Comparison of ENCODE assay signal across 14 cellular contexts in genomic region chr2:101406867-101407266, GRCh38. TPM values are rescaled to one million over a fixed set of nuclear protein-coding genes. Genes with fewer than 3 reads are reported as not detected.
DNase-seq lines count a peak whose midpoint lies in the region; TF ChIP-seq lines count a peak whose summit lies in the region.
"Had no signal": no experiment of that assay in that cellular context is flagged by ENCODE, and none has a peak within 500 bp of the region (broad histone marks: within the 10 kb centered on the region; RNA-seq: fewer than 3 reads in every experiment).

No MANE protein-coding gene starts in this region.

- H3K4me3 Mint-ChIP-seq in osteocyte (ENCODE audit: unreplicated experiment) (no peak overlapping the region), immature natural killer cell (no peak overlapping the region)
- H3K4me3 Mint-ChIP-seq: activated CD4-positive, alpha-beta T cell treated with anti-CD3 and anti-CD28 coated beads, Interleukin-2, amount 10 ng/mL, durations not matched to agents 24 days and 14 days had no signal

- TF ChIP-seq POLR2A in NB4 (IDR thresholded peaks at IDR 0.05; ENCODE audit: extremely low read depth, insufficient read length) = no peak

- no peak overlapping the region for H3K27ac Mint-ChIP-seq in osteocyte (ENCODE audit: unreplicated experiment)
- H3K27ac Mint-ChIP-seq in immature natural killer cell = no peak overlapping the region
- H3K27ac Mint-ChIP-seq: activated CD4-positive, alpha-beta T cell treated with anti-CD3 and anti-CD28 coated beads, Interleukin-2, amount 10 ng/mL, durations not matched to agents 24 days and 14 days; activated T-helper 2 cell treated with anti-CD3 and anti-CD28 coated beads, Interferon-gamma antibody, Interleukin-2, Interleukin-4, amounts not matched to agents 10 μg/mL and 5 μg/mL and 100 μg/mL, durations not matched to agents 14 hours and 24 hours and 36 hours had no signal

- H3K4me3 ChIP-seq in NB4 (ENCODE audit: low read depth, low read length) (no peak overlapping the region), choroid plexus epithelial cell (ENCODE audit: low read depth, low read length) (no peak overlapping the region)

- no peaks in the 10 kb centered on the region for H3K9me3 Mint-ChIP-seq in osteocyte (ENCODE audit: unreplicated experiment)
- H3K9me3 Mint-ChIP-seq in immature natural killer cell = no peaks in the 10 kb centered on the region
- H3K9me3 Mint-ChIP-seq: activated CD4-positive, alpha-beta T cell treated with anti-CD3 and anti-CD28 coated beads, Interleukin-2, amount 10 ng/mL, durations not matched to agents 24 days and 14 days; activated T-helper 2 cell treated with anti-CD3 and anti-CD28 coated beads, Interferon-gamma antibody, Interleukin-2, Interleukin-4, amounts not matched to agents 10 μg/mL and 5 μg/mL and 100 μg/mL, durations not matched to agents 14 hours and 24 hours and 36 hours had no signal

- TF ChIP-seq CTCF in NB4 (IDR thresholded peaks at IDR 0.05; ENCODE audit: low read depth, low read length) (no peak), choroid plexus epithelial cell (conservative IDR thresholded peaks at IDR 0.05; ENCODE audit: low read depth, low read length) (no peak), osteocyte (IDR thresholded peaks at IDR 0.05) (no peak)

- peaks cover 49% of the 10 kb centered on the region for H3K27me3 Mint-ChIP-seq in osteocyte (ENCODE audit: unreplicated experiment)
- H3K27me3 Mint-ChIP-seq in immature natural killer cell (ENCODE audit: low read depth in 3 of 3) = peaks cover 0 to 13% (median 4%) of the 10 kb centered on the region in 3 donors

- H3K4me1 Mint-ChIP-seq in osteocyte (ENCODE audit: unreplicated experiment) (no peaks in the 10 kb centered on the region), immature natural killer cell (no peaks in the 10 kb centered on the region)

- DNase-seq in Daoy (ENCODE audit: low read depth) (peak; percentile 49), NB4 (ENCODE audit: low read depth) (peak; percentile 59), choroid plexus epithelial cell (ENCODE audit: low read depth) (peak; percentile 86), non-pigmented ciliary epithelial cell (ENCODE audit: low read depth) (peak; percentile 72), NCI-H2171 (lab: John Stamatoyannopoulos, UW) (no peak), osteocyte (ENCODE audit: extremely low spot score, unreplicated experiment) (no peak), SK-N-DZ (ENCODE audit: low spot score) (no peak), immature natural killer cell (no peak)
- DNase-seq: activated CD4-positive, alpha-beta T cell treated with anti-CD3 and anti-CD28 coated beads, Interleukin-2, amount 10 ng/mL, durations not matched to agents 24 days and 14 days; DMS153; NCI-H345; SHP77 treated with DMSO at 0.1 percent for 48 hours had no signal

- H3K36me3 Mint-ChIP-seq in osteocyte (ENCODE audit: unreplicated experiment) = no peaks in the 10 kb centered on the region
- H3K36me3 Mint-ChIP-seq in immature natural killer cell = no peaks in the 10 kb centered on the region

RNA-seq across cellular contexts. Expression of gene CREG2, which starts 19.6 kb away (rescaled TPM):
- 0.74 and 2.0 TPM in 2 replicates for total RNA-seq in Daoy (2014; rRNA removed; shearing (Covaris generic))
- not detected in 2 replicates for total RNA-seq in osteocyte
- 0.48 TPM in 1 of 2 replicates, not detected in the other for polyA plus RNA-seq in SK-N-DZ (2014; cell fraction: cytosol; rRNA removed)
- not detected in 2 replicates for polyA plus RNA-seq in SK-N-DZ (2014; cell fraction: nucleus; rRNA removed)
- polyA plus RNA-seq in immature natural killer cell = not detected
- total RNA-seq: activated CD4-positive, alpha-beta T cell treated with anti-CD3 and anti-CD28 coated beads, Interleukin-2, amount 10 ng/mL, durations not matched to agents 24 days and 14 days; activated T-helper 2 cell treated with anti-CD3 and anti-CD28 coated beads, Interferon-gamma antibody, Interleukin-2, Interleukin-4, amounts not matched to agents 10 μg/mL and 5 μg/mL and 100 μg/mL, durations not matched to agents 14 hours and 24 hours and 36 hours; lung microvascular endothelial cell had no signal

Comparison
In these comparisons a context has a peak if more than half of its experiments do, and no peak if none do; other contexts are left out.
1. DNase-seq: peak in Daoy (single experiment), NB4 (single experiment), choroid plexus epithelial cell (single experiment) and non-pigmented ciliary epithelial cell (single experiment); none in NCI-H2171 (single experiment), osteocyte (single experiment), SK-N-DZ (single experiment) and immature natural killer cell (0 of 3).